In genomic region chr6:138402833-138403187, GRCh38 we compare ENCODE assay signal across 10 cellular contexts. TPM values are rescaled to one million over a fixed set of nuclear protein-coding genes. Genes with fewer than 3 reads are reported as not detected.
A peak's percentile ranks its signal among the peaks of the same experiment; 100 is the strongest.
DNase-seq lines count a peak whose midpoint lies in the region; ATAC-seq and TF ChIP-seq lines count a peak whose summit lies in the region.
"Had no signal": no experiment of that assay in that cellular context is flagged by ENCODE, and none has a peak within 500 bp of the region (broad histone marks: within the 10 kb centered on the region; RNA-seq: fewer than 3 reads in every experiment).

No MANE protein-coding gene starts in this region.

- DNase-seq in Peyer's patch: no peak
- no peak for DNase-seq in esophagus muscularis mucosa (ENCODE audit: extremely low spot score)
- DNase-seq in gastrocnemius medialis: no peak
- no peak for DNase-seq in NCI-H187 treated with DMSO at 0.1 percent for 48 hours (lab: John Stamatoyannopoulos, UW)
- DNase-seq: SIG-M5 had no signal

- H3K27ac ChIP-seq in DOHH2 (ENCODE audit: low read depth, low read length) (no peak overlapping the region), Peyer's patch (peak overlapping the region in 3 of 4 donors; percentile 88 to 96 (median 94)), esophagus muscularis mucosa (replicated peaks in 1 of 4) (peak overlapping the region; percentile 91 to 98 (median 96)), gastrocnemius medialis (peak overlapping the region; percentile 92 to 97 (median 94))

- H3K9me2 ChIP-seq in DOHH2 (replicated peaks; ENCODE audit: control insufficient read depth, low read length): no peaks in the 10 kb centered on the region

- 87% methylated on average over 8 of the region's 8 CpGs for WGBS in esophagus muscularis mucosa

- no peak for TF ChIP-seq EP300 in esophagus muscularis mucosa (IDR thresholded peaks at IDR 0.05)

- H3F3A ChIP-seq in DOHH2 (ENCODE audit: control insufficient read depth, insufficient read depth): peaks cover 3% of the 10 kb centered on the region

- H3K27me3 ChIP-seq in DOHH2 (ENCODE audit: control insufficient read depth, low read length): 0 out of 2 replicates have a peak, but pooled peaks cover 3% of the 10 kb centered on the region
- no peaks in the 10 kb centered on the region for H3K27me3 ChIP-seq in Peyer's patch
- H3K27me3 ChIP-seq in esophagus muscularis mucosa: no peaks in the 10 kb centered on the region
- H3K27me3 ChIP-seq in gastrocnemius medialis: no peaks in the 10 kb centered on the region
- H3K27me3 ChIP-seq: MG63 had no signal

- ATAC-seq in gastrocnemius medialis (no peak), HG03521 (IDR thresholded peaks at IDR 0.05; ENCODE audit: unreplicated experiment) (no peak), HG02610 (IDR thresholded peaks at IDR 0.05; ENCODE audit: unreplicated experiment) (no peak)
- no peak for ATAC-seq in activated CD4-positive, CD25-positive, alpha-beta regulatory T cell treated with anti-CD3 and anti-CD28 coated beads, Interleukin-2, amount 50 U/mL, for 24 hours

- TF ChIP-seq POLR2A in Peyer's patch (IDR thresholded peaks at IDR 0.05) (no peak), esophagus muscularis mucosa (IDR thresholded peaks at IDR 0.05; ENCODE audit: low read depth) (no peak), gastrocnemius medialis (IDR thresholded peaks at IDR 0.05) (no peak)

- in situ Hi-C loops in gastrocnemius medialis (cut with MboI; ENCODE audit: low sequenced_read_pairs in 4 of 4): loop anchor here in 3 of 4 donors (10.0 to 25.0 kb wide), 2 partner anchors 288 to 359 kb away; partner anchors contain the start of gene CCDC28A (in 1 of the 3)

- peak overlapping the region; percentile 98 for H3K4me3 ChIP-seq in DOHH2 (ENCODE audit: low read length)
- peak overlapping the region in 3 of 4 donors; percentile 80 to 96 (median 92) for H3K4me3 ChIP-seq in Peyer's patch
- H3K4me3 ChIP-seq in esophagus muscularis mucosa: peak overlapping the region; percentile 67 to 91 (median 84)
- peak overlapping the region; percentile 65 to 92 (median 84) for H3K4me3 ChIP-seq in gastrocnemius medialis

- intact Hi-C loops in esophagus muscularis mucosa (cut with DNase I): loop anchor here (5.0 to 10.0 kb wide), 2 partner anchors 286 to 398 kb away; no protein-coding TSS in a partner anchor
- intact Hi-C loops in gastrocnemius medialis (cut with DNase I; ENCODE audit: low total_unique reads): loop anchor here (5.0 to 10.0 kb wide), 2 partner anchors 372 to 536 kb away; partner anchors contain the start of genes CCDC28A and TNFAIP3

- H3K9me3 ChIP-seq in DOHH2 (ENCODE audit: control insufficient read depth, insufficient read depth, low read length): no peaks in the 10 kb centered on the region
- H3K9me3 ChIP-seq in Peyer's patch: no peaks in the 10 kb centered on the region
- no peaks in the 10 kb centered on the region for H3K9me3 ChIP-seq in esophagus muscularis mucosa
- H3K9me3 ChIP-seq in gastrocnemius medialis: no peaks in the 10 kb centered on the region
- H3K9me3 ChIP-seq: MG63 had no signal

- no peaks in the 10 kb centered on the region for H4K20me1 ChIP-seq in DOHH2 (ENCODE audit: control insufficient read depth, insufficient read depth, low read depth, low read length)

- no peaks in the 10 kb centered on the region for H3K79me2 ChIP-seq in DOHH2 (ENCODE audit: control insufficient read depth, low read length)

- TF ChIP-seq CTCF in DOHH2 (IDR thresholded peaks at IDR 0.05; ENCODE audit: low read depth, low read length, poor library complexity, severe bottlenecking) (no peak), Peyer's patch (IDR thresholded peaks at IDR 0.05) (no peak), esophagus muscularis mucosa (IDR thresholded peaks at IDR 0.05) (no peak), gastrocnemius medialis (IDR thresholded peaks at IDR 0.05 in 4 of 5, conservative IDR thresholded peaks at IDR 0.05 in 1 of 5) (no peak)

- peaks cover 23% of the 10 kb centered on the region for H3K36me3 ChIP-seq in DOHH2 (ENCODE audit: control insufficient read depth, low read length)
- peaks cover 0 to 22% (median 0%) of the 10 kb centered on the region in 3 donors for H3K36me3 ChIP-seq in Peyer's patch
- peaks cover 12 to 22% (median 18%) of the 10 kb centered on the region in 4 donors for H3K36me3 ChIP-seq in esophagus muscularis mucosa
- H3K36me3 ChIP-seq in gastrocnemius medialis: peaks cover 0 to 24% of the 10 kb centered on the region in 2 donors

- peak overlapping the region; percentile 100 for H3K4me2 ChIP-seq in DOHH2 (ENCODE audit: low read length)

- H3K4me1 ChIP-seq in DOHH2 (ENCODE audit: control insufficient read depth, low read length): peaks cover 16% of the 10 kb centered on the region
- H3K4me1 ChIP-seq in Peyer's patch: peaks cover 0 to 15% (median 0%) of the 10 kb centered on the region in 4 donors
- H3K4me1 ChIP-seq in esophagus muscularis mucosa: peaks cover 12 to 33% (median 19%) of the 10 kb centered on the region in 4 donors
- peaks cover 8 to 9% of the 10 kb centered on the region in 2 donors for H3K4me1 ChIP-seq in gastrocnemius medialis

RNA-seq across cellular contexts. Expression of gene HEBP2, which starts 1.2 kb away (rescaled TPM):
- total RNA-seq in Peyer's patch: 10 to 100 TPM; 30.4 to 85.8 (median 46.6) TPM
- 100 to 1,000 TPM in 2 of 4 donors, 10 to 100 TPM in 2; 90.1 to 135 (median 104) TPM for total RNA-seq in esophagus muscularis mucosa
- total RNA-seq in gastrocnemius medialis: 10 to 100 TPM; 60.3 to 81.5 (median 74.8) TPM

RNA-seq across cellular contexts. Expression of gene SMIM28, which starts 25.1 kb away (rescaled TPM):
- total RNA-seq in Peyer's patch (not detected), esophagus muscularis mucosa (under 1 TPM in 1 of 4 donors, not detected in 3; 0.50 TPM), gastrocnemius medialis (not detected)
